Comparison of ENCODE assay signal across 33 cellular contexts in the genomic region with DNA sequence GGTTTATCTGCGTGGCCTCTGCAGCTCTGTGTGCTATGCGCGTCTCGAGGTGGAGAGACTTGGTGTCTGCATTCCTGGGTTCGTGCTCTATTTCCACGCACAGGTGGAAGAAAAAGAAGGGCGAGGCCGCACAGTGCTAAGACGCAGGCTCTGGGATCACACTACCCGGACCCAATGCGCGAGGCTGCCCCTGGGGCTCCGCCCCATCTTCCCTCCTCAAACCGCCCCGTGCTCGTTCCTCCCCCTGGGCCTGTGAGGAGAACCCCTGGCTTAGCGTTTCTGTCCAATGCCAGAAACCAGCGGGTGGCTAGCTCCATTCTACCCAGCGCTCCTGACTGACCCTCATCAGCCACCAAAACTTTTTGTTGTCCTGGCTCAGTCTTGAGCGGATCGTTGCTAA.
"Had no signal": no experiment of that assay in that cellular context is flagged by ENCODE, and none has a peak within 500 bp of the region (broad histone marks: within the 10 kb centered on the region; RNA-seq: fewer than 3 reads in every experiment).

No MANE protein-coding gene starts in this region.

- H3K27ac Mint-ChIP-seq: activated CD4-positive, alpha-beta memory T cell treated with anti-CD3 and anti-CD28 coated beads for 36 hours; activated CD4-positive, alpha-beta T cell treated with anti-CD3 and anti-CD28 coated beads for 36 hours; activated CD8-positive, alpha-beta memory T cell treated with anti-CD3 and anti-CD28 coated beads, Interleukin-2, amount 10 ng/mL, durations not matched to agents 7 days and 5 days; activated CD8-positive, alpha-beta T cell treated with anti-CD3 and anti-CD28 coated beads, Interleukin-2, amount 10 ng/mL, durations not matched to agents 7 days and 5 days; activated naive CD8-positive, alpha-beta T cell; T-helper 17 cell; T-helper 2 cell treated with Interferon-gamma antibody and Interleukin-4, amounts not matched to agents 5 μg/mL and 100 μg/mL, for 36 hours had no signal

- H3K4me3 Mint-ChIP-seq: activated CD4-positive, alpha-beta memory T cell treated with anti-CD3 and anti-CD28 coated beads for 36 hours; activated CD4-positive, alpha-beta T cell treated with anti-CD3 and anti-CD28 coated beads for 36 hours; activated CD4-positive, alpha-beta T cell treated with anti-CD3 and anti-CD28 coated beads, Interleukin-2, amount 10 ng/mL, durations not matched to agents 24 days and 14 days; activated CD8-positive, alpha-beta memory T cell treated with anti-CD3 and anti-CD28 coated beads, Interleukin-2, amount 10 ng/mL, durations not matched to agents 7 days and 5 days; activated CD8-positive, alpha-beta T cell treated with anti-CD3 and anti-CD28 coated beads, Interleukin-2, amount 10 ng/mL, durations not matched to agents 7 days and 5 days; activated naive CD8-positive, alpha-beta T cell; activated T-cell treated with anti-CD3 and anti-CD28 coated beads, Interleukin-2, amount 50 U/mL, for 72 hours; T-helper 17 cell; T-helper 2 cell treated with Interferon-gamma antibody and Interleukin-4, amounts not matched to agents 5 μg/mL and 100 μg/mL, for 36 hours had no signal

- H3K9me3 Mint-ChIP-seq: activated CD4-positive, alpha-beta T cell treated with anti-CD3 and anti-CD28 coated beads, Interleukin-2, amount 10 ng/mL, durations not matched to agents 24 days and 14 days had no signal

- H3K4me3 ChIP-seq: body of pancreas, esophagus squamous epithelium, gastroesophageal sphincter, heart right ventricle had no signal

- DNase-seq: activated CD4-positive, alpha-beta memory T cell treated with anti-CD3 and anti-CD28 coated beads for 36 hours; activated CD4-positive, alpha-beta T cell treated with anti-CD3 and anti-CD28 coated beads for 36 hours; activated CD4-positive, alpha-beta T cell treated with anti-CD3 and anti-CD28 coated beads, Interleukin-2, amount 10 ng/mL, durations not matched to agents 24 days and 14 days; activated CD4-positive, CD25-positive, alpha-beta regulatory T cell; activated CD4-positive, CD25-positive, alpha-beta regulatory T cell treated with anti-CD3 and anti-CD28 coated beads, Interleukin-2, amount 50 U/mL, for 72 hours; activated CD8-positive, alpha-beta memory T cell treated with anti-CD3 and anti-CD28 coated beads, Interleukin-2, amount 10 ng/mL, durations not matched to agents 7 days and 5 days; activated CD8-positive, alpha-beta memory T cell treated with anti-CD3 and anti-CD28 coated beads, Interleukin-2, amount 50 U/mL, for 4 hours; activated CD8-positive, alpha-beta T cell treated with anti-CD3 and anti-CD28 coated beads, Interleukin-2, amount 10 ng/mL, durations not matched to agents 7 days and 5 days; activated gamma-delta T cell; activated naive CD4-positive, alpha-beta T cell; activated naive CD4-positive, alpha-beta T cell treated with anti-CD3 and anti-CD28 coated beads, Interleukin-2, amount 50 U/mL, for 16 hours; activated T-cell treated with anti-CD3 and anti-CD28 coated beads, Interleukin-2, amount 50 U/mL, for 1 hour; activated T-cell treated with anti-CD3 and anti-CD28 coated beads, Interleukin-2, amount 50 U/mL, for 72 hours; amniotic stem cell; aorta; body of pancreas; caudate nucleus; cortex of kidney; effector CD8-positive, alpha-beta T cell; esophagus squamous epithelium; foreskin melanocyte; heart right ventricle; T-helper 1 cell; T-helper 17 cell; T1000; WERI-Rb-1 had no signal

- H3K36me3 Mint-ChIP-seq: activated CD8-positive, alpha-beta memory T cell treated with anti-CD3 and anti-CD28 coated beads, Interleukin-2, amount 10 ng/mL, durations not matched to agents 7 days and 5 days; activated naive CD8-positive, alpha-beta T cell had no signal

- FAIRE-seq: colon, endometrium, endothelial cell of umbilical vein had no signal

- H3K4me1 Mint-ChIP-seq: T-helper 17 cell had no signal

- H3K9me3 ChIP-seq: esophagus squamous epithelium had no signal

- ATAC-seq: activated CD4-positive, alpha-beta T cell treated with anti-CD3 and anti-CD28 coated beads for 36 hours; activated CD8-positive, alpha-beta memory T cell treated with anti-CD3 and anti-CD28 coated beads, Interleukin-2, amount 10 ng/mL, durations not matched to agents 7 days and 5 days; activated CD8-positive, alpha-beta T cell treated with anti-CD3 and anti-CD28 coated beads, Interleukin-2, amount 10 ng/mL, durations not matched to agents 7 days and 5 days; activated T-cell treated with anti-CD3 and anti-CD28 coated beads, Interleukin-2, amount 50 U/mL, for 72 hours; body of pancreas; gastroesophageal sphincter; heart right ventricle; T-helper 17 cell had no signal

- H3K27ac ChIP-seq: body of pancreas, epithelial cell of prostate, esophagus squamous epithelium, gastroesophageal sphincter, heart right ventricle, WERI-Rb-1 had no signal

- H3K27me3 ChIP-seq: body of pancreas had no signal

- H3K36me3 ChIP-seq: esophagus squamous epithelium, gastroesophageal sphincter, heart right ventricle, WERI-Rb-1 had no signal
